1 cellular context compared by ENCODE assay signal in the genomic region with DNA sequence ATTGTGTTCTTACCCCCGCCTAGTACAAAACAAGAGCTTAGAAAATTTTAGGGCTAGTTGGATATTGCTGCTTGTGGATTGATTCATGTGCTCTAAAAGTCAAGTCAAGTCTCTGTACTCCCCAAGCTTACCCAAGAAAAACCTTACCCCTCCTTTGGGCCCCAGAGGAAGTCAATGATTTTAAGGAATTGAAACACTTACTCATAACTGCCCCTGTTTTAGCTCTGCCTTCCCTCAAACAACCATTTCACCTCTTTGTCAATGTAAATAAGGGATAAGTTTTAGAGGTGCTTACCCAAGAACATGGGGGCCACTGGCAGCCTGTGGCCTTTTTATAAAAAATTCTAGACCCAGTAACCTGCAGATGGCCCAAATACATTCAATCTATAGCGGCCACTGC.
A peak's percentile ranks its signal among the peaks of the same experiment; 100 is the strongest.
TF ChIP-seq lines count a peak whose summit lies in the region.

No MANE protein-coding gene starts in this region.

TF ChIP-seq in GM12878, 131 proteins besides CTCF, POLR2A, EP300 and RAD21 (continued from another document):
- TF ChIP-seq SPI1 (IDR thresholded peaks at IDR 0.05; ENCODE audit: borderline replicate concordance, insufficient read depth, low read depth, low read length), result peak; percentile 96
- TF ChIP-seq BACH1 (IDR thresholded peaks at IDR 0.05; ENCODE audit: borderline replicate concordance), result peak; percentile 68; the same call in 1 of the 2 replicates
- peak; percentile 52; the same call in 1 of the 2 replicates for TF ChIP-seq TBL1XR1 (IDR thresholded peaks at IDR 0.05; ENCODE audit: low read depth, low read length)
- peak; percentile 25 for TF ChIP-seq SKIL (IDR thresholded peaks at IDR 0.05; ENCODE audit: low read depth, poor library complexity, severe bottlenecking)
- peak; percentile 59; the same call in 1 of the 2 replicates for TF ChIP-seq MTA3 (IDR thresholded peaks at IDR 0.05; ENCODE audit: borderline replicate concordance, low read length)
- peak; percentile 86 for TF ChIP-seq NFIC (IDR thresholded peaks at IDR 0.05; ENCODE audit: low read depth, low read length)
- TF ChIP-seq DPF2 (IDR thresholded peaks at IDR 0.05), result peak; percentile 88
- TF ChIP-seq ZNF384 (IDR thresholded peaks at IDR 0.05; ENCODE audit: borderline replicate concordance, low read depth, low read length), result peak; percentile 20; the same call in 1 of the 2 replicates
- peak; percentile 43; the same call in 1 of the 2 replicates for TF ChIP-seq YY1 (IDR thresholded peaks at IDR 0.05; ENCODE audit: low read depth, low read length)
- TF ChIP-seq EED (IDR thresholded peaks at IDR 0.05; ENCODE audit: low read depth), result peak; percentile 65; the same call in 1 of the 2 replicates
- no peak for TF ChIP-seq SMC3 (IDR thresholded peaks at IDR 0.05; ENCODE audit: borderline replicate concordance, low read length)
- TF ChIP-seq PAX5 (IDR thresholded peaks at IDR 0.05; ENCODE audit: borderline replicate concordance, low read depth, low read length), result peak; percentile 48; the same call in 1 of the 2 replicates
- peak; percentile 71 for TF ChIP-seq CREM (IDR thresholded peaks at IDR 0.05; ENCODE audit: low read depth)
- 0 out of 2 replicates have a peak, but pooled peaks have one; percentile 61 for TF ChIP-seq MTA2 (IDR thresholded peaks at IDR 0.05; ENCODE audit: low read depth)
- 0 out of 2 replicates have a peak, but pooled peaks have one; percentile 37 for TF ChIP-seq BMI1 (IDR thresholded peaks at IDR 0.05; ENCODE audit: borderline replicate concordance)
- 0 out of 2 replicates have a peak, but pooled peaks have one; percentile 47 for TF ChIP-seq PML (IDR thresholded peaks at IDR 0.05; ENCODE audit: low read length)
- TF ChIP-seq ASH2L (IDR thresholded peaks at IDR 0.05; ENCODE audit: borderline replicate concordance, low read depth), result no peak
- TF ChIP-seq GABPA (IDR thresholded peaks at IDR 0.05; ENCODE audit: low read depth), result 0 out of 2 replicates have a peak, but pooled peaks have one; percentile 33
- peak in 1 of 2 experiments; percentile 54; a peak in 1 of 4 replicates for TF ChIP-seq SRF (IDR thresholded peaks at IDR 0.05; ENCODE audit: low read depth in 2 of 2, low read length in 2 of 2)
- TF ChIP-seq NR2F1 (conservative IDR thresholded peaks at IDR 0.05), result peak; percentile 40; the same call in 1 of the 2 replicates
- TF ChIP-seq MEF2B (IDR thresholded peaks at IDR 0.05; ENCODE audit: partially characterized antibody, poor library complexity, severe bottlenecking), result peak; percentile 63
- TF ChIP-seq RELB (IDR thresholded peaks at IDR 0.05; ENCODE audit: low read depth), result peak; percentile 55
- peak; percentile 34; the same call in 1 of the 2 replicates for TF ChIP-seq CREB1 (IDR thresholded peaks at IDR 0.05; ENCODE audit: low read depth)
- peak; percentile 51; the same call in 1 of the 2 replicates for TF ChIP-seq TCF7 (IDR thresholded peaks at IDR 0.05; ENCODE audit: borderline replicate concordance)
- TF ChIP-seq RCOR1 (conservative IDR thresholded peaks at IDR 0.05; ENCODE audit: low read depth, low read length), result 0 out of 2 replicates have a peak, but pooled peaks have one; percentile 27
- TF ChIP-seq RUNX3 (IDR thresholded peaks at IDR 0.05; ENCODE audit: low read length), result peak; percentile 78
- TF ChIP-seq JUNB (IDR thresholded peaks at IDR 0.05), result peak; percentile 90
- TF ChIP-seq BCLAF1 (IDR thresholded peaks at IDR 0.05), result no peak
- TF ChIP-seq MEF2A (IDR thresholded peaks at IDR 0.05; ENCODE audit: insufficient read depth, low read depth, low read length), result peak; percentile 73; the same call in 1 of the 2 replicates
- no peak for TF ChIP-seq POLR2AphosphoS2 (IDR thresholded peaks at IDR 0.05; ENCODE audit: low read depth, low read length)
